Comparison of ENCODE assay signal across 23 cellular contexts in genomic region chr6:46218457-46218856, GRCh38. TPM values are rescaled to one million over a fixed set of nuclear protein-coding genes. Genes with fewer than 3 reads are reported as not detected.
DNase-seq lines count a peak whose midpoint lies in the region; ATAC-seq, FAIRE-seq and TF ChIP-seq lines count a peak whose summit lies in the region.
"Had no signal": no experiment of that assay in that cellular context is flagged by ENCODE, and none has a peak within 500 bp of the region (broad histone marks: within the 10 kb centered on the region; RNA-seq: fewer than 3 reads in every experiment).

No MANE protein-coding gene starts in this region.

- 92 to 98% methylated on average over 2 of the region's 2 CpGs for WGBS in esophagus squamous epithelium, 2 donors
- 93 to 97% methylated on average over 2 of the region's 2 CpGs for WGBS in thyroid gland, 2 donors

- intact Hi-C loops in esophagus squamous epithelium (cut with DNase I): no loop called here
- intact Hi-C loops in gastrocnemius medialis (cut with DNase I; ENCODE audit: low total_unique reads): no loop called here
- intact Hi-C loops in thyroid gland (cut with DNase I): loop anchor here (10.0 kb wide), 1 partner anchor 124 kb away; no protein-coding TSS in a partner anchor

- no peaks in the 10 kb centered on the region for H3K36me3 Mint-ChIP-seq in activated naive CD8-positive, alpha-beta T cell treated with anti-CD3 and anti-CD28 coated beads, Interleukin-2, amount 50 U/mL, for 24 hours (ENCODE audit: low read depth)
- no peaks in the 10 kb centered on the region for H3K36me3 Mint-ChIP-seq in activated naive CD8-positive, alpha-beta T cell treated with anti-CD3 and anti-CD28 coated beads for 36 hours
- H3K36me3 Mint-ChIP-seq: activated naive CD8-positive, alpha-beta T cell treated with anti-CD3 and anti-CD28 coated beads, Interleukin-2, amount 10 ng/mL, durations not matched to agents 7 days and 5 days; CD4-positive, alpha-beta memory T cell; naive B cell had no signal

- H3K9me3 Mint-ChIP-seq in activated naive CD8-positive, alpha-beta T cell treated with anti-CD3 and anti-CD28 coated beads, Interleukin-2, amount 50 U/mL, for 24 hours: no peaks in the 10 kb centered on the region
- no peaks in the 10 kb centered on the region for H3K9me3 Mint-ChIP-seq in activated naive CD8-positive, alpha-beta T cell treated with anti-CD3 and anti-CD28 coated beads for 36 hours
- H3K9me3 Mint-ChIP-seq: activated naive CD8-positive, alpha-beta T cell treated with anti-CD3 and anti-CD28 coated beads, Interleukin-2, amount 10 ng/mL, durations not matched to agents 7 days and 5 days; effector memory CD8-positive, alpha-beta T cell had no signal

- DNase-seq in activated naive CD8-positive, alpha-beta T cell treated with anti-CD3 and anti-CD28 coated beads, Interleukin-2, amount 50 U/mL, for 24 hours: no peak
- no peak for DNase-seq in activated naive CD8-positive, alpha-beta T cell treated with anti-CD3 and anti-CD28 coated beads for 36 hours
- DNase-seq in esophagus squamous epithelium (lab: John Stamatoyannopoulos, UW) (no peak), gastrocnemius medialis (no peak), thyroid gland (no peak), Ammon's horn (ENCODE audit: low spot score) (no peak), NOMO-1 treated with dmso at 0.1 percent for 144 hours (lab: John Stamatoyannopoulos, UW; ENCODE audit: unreplicated experiment) (no peak), H54 (ENCODE audit: insufficient read length, low spot score) (no peak)
- DNase-seq: activated CD8-positive, alpha-beta T cell treated with anti-CD3 and anti-CD28 coated beads, Interleukin-2, amount 10 ng/mL, durations not matched to agents 7 days and 5 days; activated naive CD8-positive, alpha-beta T cell treated with anti-CD3 and anti-CD28 coated beads, Interleukin-2, amount 10 ng/mL, durations not matched to agents 7 days and 5 days; CD4-positive, alpha-beta memory T cell; effector memory CD8-positive, alpha-beta T cell; heart right ventricle; MM.1S; NCI-H1417 treated with DMSO at 0.1 percent for 48 hours; NCI-H2081; NCI-H226; NCI-H774; T-helper 2 cell had no signal

- H3K4me1 ChIP-seq in esophagus squamous epithelium (no peaks in the 10 kb centered on the region), gastrocnemius medialis (peaks cover 5 to 21% of the 10 kb centered on the region in 2 donors), thyroid gland (peaks cover 7 to 8% of the 10 kb centered on the region in 2 donors)

- no peak overlapping the region for H3K4me3 Mint-ChIP-seq in activated naive CD8-positive, alpha-beta T cell treated with anti-CD3 and anti-CD28 coated beads, Interleukin-2, amount 50 U/mL, for 24 hours
- no peak overlapping the region for H3K4me3 Mint-ChIP-seq in activated naive CD8-positive, alpha-beta T cell treated with anti-CD3 and anti-CD28 coated beads for 36 hours
- H3K4me3 Mint-ChIP-seq: activated CD8-positive, alpha-beta T cell treated with anti-CD3 and anti-CD28 coated beads, Interleukin-2, amount 10 ng/mL, durations not matched to agents 7 days and 5 days; activated naive CD8-positive, alpha-beta T cell treated with anti-CD3 and anti-CD28 coated beads, Interleukin-2, amount 10 ng/mL, durations not matched to agents 7 days and 5 days; CD4-positive, alpha-beta memory T cell; effector memory CD8-positive, alpha-beta T cell had no signal

- H3K27ac ChIP-seq in esophagus squamous epithelium (peak overlapping the region in 3 of 4 donors; percentile 39 to 58 (median 42)), gastrocnemius medialis (peak overlapping the region; percentile 3 to 79 (median 66)), thyroid gland (peak overlapping the region in 2 of 3 donors; percentile 33 to 53)
- H3K27ac ChIP-seq: RWPE1 had no signal

- H3K4me3 ChIP-seq in esophagus squamous epithelium (no peak overlapping the region), gastrocnemius medialis (no peak overlapping the region), thyroid gland (replicated peaks in 1 of 3) (no peak overlapping the region)
- H3K4me3 ChIP-seq: heart right ventricle had no signal

- H3K36me3 ChIP-seq in esophagus squamous epithelium (no peaks in the 10 kb centered on the region), gastrocnemius medialis (no peaks in the 10 kb centered on the region), thyroid gland (no peaks in the 10 kb centered on the region)

- in situ Hi-C loops in gastrocnemius medialis (cut with MboI; ENCODE audit: low sequenced_read_pairs in 4 of 4): loop anchor here in 3 of 4 donors (10.0 to 25.0 kb wide), 3 partner anchors 124 to 419 kb away; no protein-coding TSS in a partner anchor

- H3K27me3 Mint-ChIP-seq in activated naive CD8-positive, alpha-beta T cell treated with anti-CD3 and anti-CD28 coated beads, Interleukin-2, amount 50 U/mL, for 24 hours: peaks cover 9% of the 10 kb centered on the region
- no peaks in the 10 kb centered on the region for H3K27me3 Mint-ChIP-seq in activated naive CD8-positive, alpha-beta T cell treated with anti-CD3 and anti-CD28 coated beads for 36 hours
- H3K27me3 Mint-ChIP-seq: effector memory CD8-positive, alpha-beta T cell; naive B cell had no signal

- peak overlapping the region; percentile 50 for H3K27ac Mint-ChIP-seq in activated naive CD8-positive, alpha-beta T cell treated with anti-CD3 and anti-CD28 coated beads, Interleukin-2, amount 50 U/mL, for 24 hours
- H3K27ac Mint-ChIP-seq in activated naive CD8-positive, alpha-beta T cell treated with anti-CD3 and anti-CD28 coated beads for 36 hours: no peak overlapping the region
- H3K27ac Mint-ChIP-seq: activated CD8-positive, alpha-beta T cell treated with anti-CD3 and anti-CD28 coated beads, Interleukin-2, amount 10 ng/mL, durations not matched to agents 7 days and 5 days; activated naive CD8-positive, alpha-beta T cell treated with anti-CD3 and anti-CD28 coated beads, Interleukin-2, amount 10 ng/mL, durations not matched to agents 7 days and 5 days; CD4-positive, alpha-beta memory T cell; effector memory CD8-positive, alpha-beta T cell had no signal

- TF ChIP-seq POLR2A in esophagus squamous epithelium (IDR thresholded peaks at IDR 0.05): no peak
- no peak for TF ChIP-seq POLR2A in gastrocnemius medialis (IDR thresholded peaks at IDR 0.05)
- no peak for TF ChIP-seq POLR2A in thyroid gland (IDR thresholded peaks at IDR 0.05)
- no peak for TF ChIP-seq POLR2A in H54 (IDR thresholded peaks at IDR 0.05; ENCODE audit: low read depth, low read length)

- H3K4me1 Mint-ChIP-seq in activated naive CD8-positive, alpha-beta T cell treated with anti-CD3 and anti-CD28 coated beads, Interleukin-2, amount 50 U/mL, for 24 hours: peaks cover 50% of the 10 kb centered on the region
- H3K4me1 Mint-ChIP-seq in activated naive CD8-positive, alpha-beta T cell treated with anti-CD3 and anti-CD28 coated beads for 36 hours: peaks cover 13% of the 10 kb centered on the region
- H3K4me1 Mint-ChIP-seq: CD4-positive, alpha-beta memory T cell had no signal

- no peaks in the 10 kb centered on the region for H3K9me3 ChIP-seq in esophagus squamous epithelium
- no peaks in the 10 kb centered on the region for H3K9me3 ChIP-seq in gastrocnemius medialis
- no peaks in the 10 kb centered on the region for H3K9me3 ChIP-seq in thyroid gland
- H3K9me3 ChIP-seq: heart right ventricle had no signal

- no peak for ATAC-seq in activated naive CD8-positive, alpha-beta T cell treated with anti-CD3 and anti-CD28 coated beads, Interleukin-2, amount 50 U/mL, for 24 hours
- no peak for ATAC-seq in gastrocnemius medialis
- ATAC-seq: activated CD8-positive, alpha-beta T cell treated with anti-CD3 and anti-CD28 coated beads, Interleukin-2, amount 10 ng/mL, durations not matched to agents 7 days and 5 days; effector memory CD8-positive, alpha-beta T cell had no signal

- TF ChIP-seq CTCF in esophagus squamous epithelium (IDR thresholded peaks at IDR 0.05) (no peak), gastrocnemius medialis (IDR thresholded peaks at IDR 0.05 in 4 of 5, conservative IDR thresholded peaks at IDR 0.05 in 1 of 5) (no peak), thyroid gland (IDR thresholded peaks at IDR 0.05) (no peak)

- no peaks in the 10 kb centered on the region for H3K27me3 ChIP-seq in esophagus squamous epithelium
- H3K27me3 ChIP-seq in gastrocnemius medialis: no peaks in the 10 kb centered on the region
- H3K27me3 ChIP-seq in thyroid gland: no peaks in the 10 kb centered on the region
- H3K27me3 ChIP-seq: heart right ventricle had no signal

- no peak for FAIRE-seq in H54 (lab: Jason Lieb, UNC)

RNA-seq across cellular contexts. Expression of gene ENPP5, which starts 47.7 kb away (rescaled TPM):
- total RNA-seq in activated naive CD8-positive, alpha-beta T cell treated with anti-CD3 and anti-CD28 coated beads for 36 hours: under 1 TPM; 0.33 to 0.38 TPM
- total RNA-seq in esophagus squamous epithelium (1 to 10 TPM in 3 of 4 donors, under 1 TPM in 1; 0.94 to 1.5 (median 1.4) TPM), gastrocnemius medialis (10 to 100 TPM in 3 of 4 donors, 1 to 10 TPM in 1; 9.9 to 28.3 (median 19.2) TPM), thyroid gland (100 to 1,000 TPM in 1 of 4 donors, 10 to 100 TPM in 3; 47.7 to 103 (median 57.9) TPM)
- total RNA-seq: A172; activated CD8-positive, alpha-beta T cell treated with anti-CD3 and anti-CD28 coated beads, Interleukin-2, amount 10 ng/mL, durations not matched to agents 7 days and 5 days; pulmonary artery endothelial cell had no signal

Comparison
In these comparisons a context has a peak if more than half of its experiments do, and no peak if none do; other contexts are left out.
1. RNA of gene ENPP5, which starts 47.7 kb away (total RNA-seq): 47.7 to 103 TPM in thyroid gland and 9.9 to 28.3 TPM in gastrocnemius medialis; 0.94 to 1.5 TPM in esophagus squamous epithelium and 0.33 to 0.38 TPM in activated naive CD8-positive, alpha-beta T cell treated with anti-CD3 and anti-CD28 coated beads for 36 hours; every median in the first group is over 4 times any median in the second.
2. Peak in every context shown above with its lines, with median percentiles within 50 percentile points of each other: H3K27ac ChIP-seq.